13 cellular contexts compared by ENCODE assay signal in the genomic region with DNA sequence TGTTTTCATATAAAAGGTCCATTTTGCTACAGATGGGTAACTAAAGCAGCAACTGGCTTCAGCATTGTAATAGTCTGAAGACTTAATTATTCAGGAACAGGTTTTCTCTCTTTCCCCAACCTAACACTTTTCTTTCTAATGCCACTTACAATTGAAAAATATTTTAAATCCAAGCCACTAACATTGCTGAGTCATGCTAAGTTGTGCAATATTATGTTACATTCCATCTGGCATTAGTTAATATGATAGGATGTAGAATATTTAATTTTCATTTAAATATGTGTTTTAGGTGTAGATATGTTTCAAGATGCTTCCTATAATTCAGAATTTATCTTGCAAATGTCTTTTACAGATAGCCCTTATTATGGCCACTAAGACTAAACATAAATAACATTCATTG.
A peak's percentile ranks its signal among the peaks of the same experiment; 100 is the strongest.
DNase-seq lines count a peak whose midpoint lies in the region; ATAC-seq and TF ChIP-seq lines count a peak whose summit lies in the region.
"Had no signal": no experiment of that assay in that cellular context is flagged by ENCODE, and none has a peak within 500 bp of the region (broad histone marks: within the 10 kb centered on the region; RNA-seq: fewer than 3 reads in every experiment).

No MANE protein-coding gene starts in this region.

- H3K27me3 Mint-ChIP-seq in HFFc6 (ENCODE audit: insufficient read depth), result no peaks in the 10 kb centered on the region
- no peaks in the 10 kb centered on the region for H3K27me3 Mint-ChIP-seq in CD4-positive, alpha-beta T cell

- no peak for TF ChIP-seq CTCF in HFFc6 (IDR thresholded peaks at IDR 0.05)
- TF ChIP-seq CTCF in foreskin keratinocyte (conservative IDR thresholded peaks at IDR 0.05), result no peak
- no peak for TF ChIP-seq CTCF in GM13977 (IDR thresholded peaks at IDR 0.05; ENCODE audit: extremely low read depth, insufficient read depth, missing control alignments)
- TF ChIP-seq CTCF in CD4-positive, alpha-beta T cell (IDR thresholded peaks at IDR 0.05), result no peak

- intact Hi-C loops in CD4-positive, alpha-beta T cell (cut with DNase I, micrococcal nuclease), result no loop called here

- CTCF ChIA-PET in CD4-positive, alpha-beta T cell (lab: Charles Lee), result no interaction called here

- H3K27ac ChIP-seq in foreskin keratinocyte, result no peak overlapping the region
- H3K27ac ChIP-seq in CD4-positive, alpha-beta T cell (ENCODE audit: low read depth, low read length), result no peak overlapping the region

- no peaks in the 10 kb centered on the region for H3K27me3 ChIP-seq in foreskin keratinocyte
- H3K27me3 ChIP-seq in CD4-positive, alpha-beta T cell (ENCODE audit: control insufficient read depth, insufficient read depth, low read length), result no peaks in the 10 kb centered on the region

- H3K4me1 Mint-ChIP-seq in HFFc6 (ENCODE audit: low read depth), result peaks cover 27% of the 10 kb centered on the region
- H3K4me1 Mint-ChIP-seq in CD4-positive, alpha-beta T cell (ENCODE audit: low read depth), result no peaks in the 10 kb centered on the region
- H3K4me1 Mint-ChIP-seq: CD14-positive monocyte had no signal

- H3K36me3 Mint-ChIP-seq in HFFc6 (ENCODE audit: low read depth), result peaks cover 28% of the 10 kb centered on the region
- H3K36me3 Mint-ChIP-seq in CD4-positive, alpha-beta T cell (ENCODE audit: low read depth), result no peaks in the 10 kb centered on the region

- POLR2A ChIA-PET in CD4-positive, alpha-beta T cell (lab: Charles Lee), result no interaction called here

- in situ Hi-C loops in ACHN (cut with HindIII; ENCODE audit: low pct_ligation_motif_present, low pct_unique_long_range_greater_than_20kb, low sequenced_read_pairs) (no loop called here), GM13977 (cut with MboI; ENCODE audit: low pct_unique_long_range_greater_than_20kb, low sequenced_read_pairs, unreplicated experiment) (no loop called here)

- peak overlapping the region; percentile 28; the same call in 1 of the 2 replicates for H3K4me3 Mint-ChIP-seq in HFFc6
- no peak overlapping the region for H3K4me3 Mint-ChIP-seq in CD4-positive, alpha-beta T cell
- H3K4me3 Mint-ChIP-seq: CD14-positive monocyte had no signal

- peak overlapping the region; percentile 75 for H3K27ac Mint-ChIP-seq in HFFc6
- no peak overlapping the region for H3K27ac Mint-ChIP-seq in CD4-positive, alpha-beta T cell
- H3K27ac Mint-ChIP-seq: CD14-positive monocyte had no signal

- no peaks in the 10 kb centered on the region for H3K9me3 Mint-ChIP-seq in HFFc6
- no peaks in the 10 kb centered on the region for H3K9me3 Mint-ChIP-seq in CD4-positive, alpha-beta T cell

- H3K4me1 ChIP-seq in foreskin keratinocyte, result no peaks in the 10 kb centered on the region

- DNase-seq in ACHN, result peak; percentile 8
- peak; percentile 41 for DNase-seq in HFFc6
- DNase-seq in amniotic stem cell (lab: John Stamatoyannopoulos, UW), result peak; percentile 3
- peak; percentile 17 to 44 for DNase-seq in foreskin keratinocyte
- DNase-seq in GM13977 (ENCODE audit: low spot score), result no peak
- DNase-seq in CD4-positive, alpha-beta T cell, result no peak
- no peak for DNase-seq in D341Med (ENCODE audit: low spot score)
- DNase-seq: activated gamma-delta T cell treated with Interleukin-2 at 50 U/mL for 16 hours; foreskin melanocyte; stimulated activated CD4-positive, alpha-beta T cell treated with anti-CD3 and anti-CD28 coated beads, Interleukin-4, amount 100 ng/mL, for 4 hours; stimulated activated naive CD4-positive, alpha-beta T cell treated with Interleukin-2 at 50 U/mL for 16 hours had no signal

- H3K9me3 ChIP-seq in CD4-positive, alpha-beta T cell (ENCODE audit: control insufficient read depth, low read length), result peaks cover 5% of the 10 kb centered on the region

- ATAC-seq in foreskin keratinocyte (peak; percentile 29), HG03108 (IDR thresholded peaks at IDR 0.05; ENCODE audit: unreplicated experiment) (no peak)
- ATAC-seq in CD4-positive, alpha-beta T cell (ENCODE audit: poor library complexity), result no peak

Comparison
In these comparisons a context has a peak if more than half of its experiments do, and no peak if none do; other contexts are left out.
1. DNase-seq: peak in ACHN (single experiment), HFFc6 (single experiment), amniotic stem cell (single experiment) and foreskin keratinocyte (2 of 2); none in GM13977 (single experiment), CD4-positive, alpha-beta T cell (0 of 10) and D341Med (single experiment).